In the genomic region with DNA sequence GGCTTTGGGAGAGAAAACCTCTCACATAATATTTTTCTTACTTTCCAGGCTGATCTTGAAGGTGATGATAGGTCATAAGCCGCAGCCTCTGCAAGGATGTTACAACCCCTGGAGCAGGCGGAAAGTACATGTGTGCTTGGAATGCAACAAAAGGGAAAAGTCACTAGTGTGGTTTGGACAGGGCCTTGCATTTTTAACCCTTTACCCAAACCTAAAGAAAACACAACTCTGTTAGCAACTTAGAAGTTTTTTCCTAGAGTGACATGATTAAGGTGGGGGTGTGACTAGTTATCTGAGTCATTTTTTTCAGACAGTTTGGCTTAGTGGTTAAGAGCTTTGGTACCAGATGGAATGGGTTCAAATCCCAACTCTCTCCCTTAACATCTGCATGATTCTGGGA, we compare ENCODE assay signal across 12 cellular contexts.
DNase-seq lines count a peak whose midpoint lies in the region; ATAC-seq, FAIRE-seq and TF ChIP-seq lines count a peak whose summit lies in the region.
"Had no signal": no experiment of that assay in that cellular context is flagged by ENCODE, and none has a peak within 500 bp of the region (broad histone marks: within the 10 kb centered on the region; RNA-seq: fewer than 3 reads in every experiment).

No MANE protein-coding gene starts in this region.

- H3K4me1 Mint-ChIP-seq in T-helper 2 cell treated with Interferon-gamma antibody and Interleukin-4, amounts not matched to agents 5 μg/mL and 100 μg/mL, for 36 hours (ENCODE audit: low read depth) = peaks cover 17% of the 10 kb centered on the region

- H3K9me1 ChIP-seq in endothelial cell of umbilical vein (replicated peaks; ENCODE audit: control insufficient read depth, extremely low read depth, insufficient read depth, low read length) = no peaks in the 10 kb centered on the region

- no peak overlapping the region for H3K27ac Mint-ChIP-seq in T-helper 2 cell treated with Interferon-gamma antibody and Interleukin-4, amounts not matched to agents 5 μg/mL and 100 μg/mL, for 36 hours
- H3K27ac Mint-ChIP-seq: H9 had no signal

- no peak overlapping the region for H3K4me3 Mint-ChIP-seq in T-helper 2 cell treated with Interferon-gamma antibody and Interleukin-4, amounts not matched to agents 5 μg/mL and 100 μg/mL, for 36 hours
- H3K4me3 Mint-ChIP-seq: H9 had no signal

- H3K9me3 ChIP-seq in endothelial cell of umbilical vein (replicated peaks; ENCODE audit: control insufficient read depth, insufficient read depth, low read length) = no peaks in the 10 kb centered on the region
- H3K9me3 ChIP-seq in psoas muscle = no peaks in the 10 kb centered on the region
- H3K9me3 ChIP-seq: mucosa of descending colon, stomach had no signal

- FAIRE-seq in RCC 7860 (lab: Jason Lieb, UNC) (peak; percentile 87), endothelial cell of umbilical vein (lab: Jason Lieb, UNC) (peak; percentile 78)
- FAIRE-seq: K562 had no signal

- H4K20me1 ChIP-seq in endothelial cell of umbilical vein (replicated peaks; ENCODE audit: control insufficient read depth, extremely low read depth, insufficient read depth, low read length) = no peaks in the 10 kb centered on the region

- peak overlapping the region; percentile 78 for H3K27ac ChIP-seq in endothelial cell of umbilical vein (ENCODE audit: insufficient read depth, low read depth, low read length)
- H3K27ac ChIP-seq in psoas muscle = peak overlapping the region; percentile 3
- H3K27ac ChIP-seq: stomach had no signal

- POLR2A ChIA-PET in endothelial cell of umbilical vein (lab: Charles Lee) = interaction anchor here (1.0 kb wide), 1 partner anchor 36 kb away, joined by 3 read pairs; no protein-coding TSS in a partner anchor

- H3K9ac ChIP-seq in endothelial cell of umbilical vein (replicated peaks; ENCODE audit: extremely low read depth, insufficient read depth, low read length) = no peak overlapping the region

- WGBS in psoas muscle, 3 donors = 70 to 78% (median 70%) methylated on average over 2 of the region's 2 CpGs

- dilution Hi-C loops in endothelial cell of umbilical vein (cut with MboI; ENCODE audit: extremely low pct_ligation_motif_present, low sequenced_read_pairs) = no loop called here

- H3K4me1 ChIP-seq in endothelial cell of umbilical vein (ENCODE audit: control insufficient read depth, extremely low read depth, insufficient read depth, low read length) (peaks cover 65% of the 10 kb centered on the region), psoas muscle (peaks cover 22% of the 10 kb centered on the region)

- ATAC-seq in psoas muscle (no peak), HG02642 (IDR thresholded peaks at IDR 0.05; ENCODE audit: poor library complexity, unreplicated experiment) (no peak), GM18861 (IDR thresholded peaks at IDR 0.05; ENCODE audit: unreplicated experiment) (no peak)
- ATAC-seq: K562, mucosa of descending colon had no signal

- peak; percentile 94 for DNase-seq in ELR (ENCODE audit: low read depth)
- peak; percentile 77 for DNase-seq in RCC 7860 (ENCODE audit: low spot score)
- DNase-seq in endothelial cell of umbilical vein (ENCODE audit: low read depth, low spot score) = peak; percentile 59
- no peak for DNase-seq in psoas muscle
- no peak for DNase-seq in middle frontal gyrus (ENCODE audit: extremely low spot score, low spot score)
- DNase-seq in T-helper 2 cell treated with Interferon-gamma antibody and Interleukin-4, amounts not matched to agents 5 μg/mL and 100 μg/mL, for 36 hours (ENCODE audit: low spot score) = no peak
- DNase-seq: H9, mucosa of descending colon, stomach had no signal

- no peak for TF ChIP-seq POLR2A in endothelial cell of umbilical vein (IDR thresholded peaks at IDR 0.05; ENCODE audit: low read depth, low read length)

- no peaks in the 10 kb centered on the region for H3K9me3 Mint-ChIP-seq in T-helper 2 cell treated with Interferon-gamma antibody and Interleukin-4, amounts not matched to agents 5 μg/mL and 100 μg/mL, for 36 hours
- H3K9me3 Mint-ChIP-seq: H9 had no signal

- no TSS peak for BruUV-seq in endothelial cell of umbilical vein (replicated peaks; lab: Mats Ljungman, UMichigan)

- TF ChIP-seq CTCF in endothelial cell of umbilical vein (IDR thresholded peaks at IDR 0.05; ENCODE audit: extremely low read depth in 1 of 2, insufficient read depth in 1 of 2, low read depth in 1 of 2, low read length in 2 of 2) (no peak), psoas muscle (IDR thresholded peaks at IDR 0.05) (no peak)

- H3K36me3 ChIP-seq in endothelial cell of umbilical vein (ENCODE audit: control insufficient read depth in 2 of 2, extremely low read depth in 1 of 2, insufficient read depth in 2 of 2, low read length in 2 of 2) (no peaks in the 10 kb centered on the region), psoas muscle (ENCODE audit: insufficient read depth in 1 of 2, low read depth in 1 of 2) (no peaks in the 10 kb centered on the region)
- H3K36me3 ChIP-seq: stomach had no signal

- H3K27me3 ChIP-seq in endothelial cell of umbilical vein (ENCODE audit: control insufficient read depth in 2 of 2, insufficient read depth in 2 of 2, low read length in 2 of 2) (no peaks in the 10 kb centered on the region), psoas muscle (ENCODE audit: insufficient read depth in 3 of 3, low read length in 2 of 3) (no peaks in the 10 kb centered on the region)

- H3K27me3 Mint-ChIP-seq in T-helper 2 cell treated with Interferon-gamma antibody and Interleukin-4, amounts not matched to agents 5 μg/mL and 100 μg/mL, for 36 hours (ENCODE audit: low read depth) = peaks cover 7% of the 10 kb centered on the region

- no peaks in the 10 kb centered on the region for H3K36me3 Mint-ChIP-seq in T-helper 2 cell treated with Interferon-gamma antibody and Interleukin-4, amounts not matched to agents 5 μg/mL and 100 μg/mL, for 36 hours (ENCODE audit: low read depth)

- no peaks in the 10 kb centered on the region for H3K79me2 ChIP-seq in endothelial cell of umbilical vein (ENCODE audit: control insufficient read depth, insufficient read depth, low read length)

- no peak overlapping the region for H2AFZ ChIP-seq in endothelial cell of umbilical vein (ENCODE audit: low read depth, low read length)

- CTCF ChIA-PET in endothelial cell of umbilical vein (lab: Charles Lee) = interaction anchor here (1.0 kb wide), 1 partner anchor 73 kb away, joined by 3 read pairs; no protein-coding TSS in a partner anchor

- H3K4me3 ChIP-seq in endothelial cell of umbilical vein (replicated peaks in 1 of 3; ENCODE audit: insufficient read depth in 1 of 3, low read depth in 1 of 3, low read length in 3 of 3) = no peak overlapping the region
- H3K4me3 ChIP-seq in psoas muscle = no peak overlapping the region
- H3K4me3 ChIP-seq: K562, mucosa of descending colon, stomach had no signal

- intact Hi-C loops in endothelial cell of umbilical vein (cut with micrococcal nuclease) = no loop called here
- intact Hi-C loops in psoas muscle (cut with DNase I) = no loop called here

- H3K4me2 ChIP-seq in endothelial cell of umbilical vein (ENCODE audit: insufficient read depth, low read length) = peak overlapping the region; percentile 31

TF ChIP-seq in endothelial cell of umbilical vein, 7 proteins besides CTCF, POLR2A, EP300 and RAD21:
- TF ChIP-seq JUN (IDR thresholded peaks at IDR 0.05; ENCODE audit: borderline replicate concordance, insufficient read depth, insufficient read length, low read depth) (peak; percentile 26), EZH2 (IDR thresholded peaks at IDR 0.05; ENCODE audit: borderline replicate concordance, low read depth, low read length, severe bottlenecking) (no peak), FOS (IDR thresholded peaks at IDR 0.05; ENCODE audit: borderline replicate concordance, insufficient read depth, low read length) (peak; percentile 70), POLR2AphosphoS5 (IDR thresholded peaks at IDR 0.05; ENCODE audit: insufficient read depth, low read depth, low read length) (peak; percentile 75), GATA2 (IDR thresholded peaks at IDR 0.05; ENCODE audit: insufficient read depth, insufficient read length, low read depth, low read length) (peak; percentile 49), MYC (IDR thresholded peaks at IDR 0.05; ENCODE audit: low read depth, low read length) (no peak)
- TF ChIP-seq, protein P1, sequence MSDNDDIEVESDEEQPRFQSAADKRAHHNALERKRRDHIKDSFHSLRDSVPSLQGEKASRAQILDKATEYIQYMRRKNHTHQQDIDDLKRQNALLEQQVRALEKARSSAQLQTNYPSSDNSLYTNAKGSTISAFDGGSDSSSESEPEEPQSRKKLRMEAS (IDR thresholded peaks at IDR 0.05; ENCODE audit: insufficient read depth, insufficient read length) = no peak

Comparison
In these comparisons a context has a peak if more than half of its experiments do, and no peak if none do; other contexts are left out.
1. DNase-seq: peak in ELR (single experiment), RCC 7860 (single experiment) and endothelial cell of umbilical vein (single experiment); none in psoas muscle (0 of 2), middle frontal gyrus (single experiment) and T-helper 2 cell treated with Interferon-gamma antibody and Interleukin-4, amounts not matched to agents 5 μg/mL and 100 μg/mL, for 36 hours (single experiment).